In genomic region chr2:106197878-106198277, GRCh38 we compare ENCODE assay signal across 11 cellular contexts. TPM values are rescaled to one million over a fixed set of nuclear protein-coding genes. Genes with fewer than 3 reads are reported as not detected.
DNase-seq lines count a peak whose midpoint lies in the region; ATAC-seq and TF ChIP-seq lines count a peak whose summit lies in the region.
"Had no signal": no experiment of that assay in that cellular context is flagged by ENCODE, and none has a peak within 500 bp of the region (broad histone marks: within the 10 kb centered on the region; RNA-seq: fewer than 3 reads in every experiment).

No MANE protein-coding gene starts in this region.

- DNase-seq in H4 (ENCODE audit: low spot score) = peak; percentile 53
- DNase-seq in amniotic epithelial cell (ENCODE audit: low read depth) = peak; percentile 95
- peak; percentile 39 to 51 for DNase-seq in foreskin keratinocyte
- no peak for DNase-seq in smooth muscle cell (lab: John Stamatoyannopoulos, UW; ENCODE audit: unreplicated experiment)
- DNase-seq in activated CD4-positive, alpha-beta T cell treated with anti-CD3 and anti-CD28 coated beads for 48 hours = no peak
- DNase-seq in NCI-H1417 (lab: John Stamatoyannopoulos, UW) = no peak
- DNase-seq: activated CD4-positive, alpha-beta memory T cell treated with anti-CD3 and anti-CD28 coated beads for 36 hours; NCI-H2227 treated with DMSO at 0.1 percent for 48 hours; nephron progenitor cell had no signal

- no peaks in the 10 kb centered on the region for H3F3A ChIP-seq in smooth muscle cell (ENCODE audit: low read depth)

- no peaks in the 10 kb centered on the region for H3K4me1 ChIP-seq in foreskin keratinocyte
- H3K4me1 ChIP-seq in smooth muscle cell (ENCODE audit: low read depth) = peaks cover 9% of the 10 kb centered on the region

- no peaks in the 10 kb centered on the region for H3K36me3 ChIP-seq in smooth muscle cell (ENCODE audit: low read depth)

- peaks cover 15% of the 10 kb centered on the region for H3K27me3 ChIP-seq in foreskin keratinocyte
- no peaks in the 10 kb centered on the region for H3K27me3 ChIP-seq in smooth muscle cell (ENCODE audit: low read depth)

- H3K9me3 ChIP-seq in smooth muscle cell (replicated peaks; ENCODE audit: low read depth) = no peaks in the 10 kb centered on the region

- TF ChIP-seq CTCF in foreskin keratinocyte (conservative IDR thresholded peaks at IDR 0.05) (no peak), smooth muscle cell (IDR thresholded peaks at IDR 0.05; ENCODE audit: borderline replicate concordance, insufficient read depth, poor library complexity, severe bottlenecking) (no peak)

- peaks cover 3% of the 10 kb centered on the region for H3K79me2 ChIP-seq in smooth muscle cell (ENCODE audit: low read depth)

- ATAC-seq in foreskin keratinocyte (no peak), HG03521 (IDR thresholded peaks at IDR 0.05; ENCODE audit: unreplicated experiment) (no peak), HG03108 (IDR thresholded peaks at IDR 0.05; ENCODE audit: unreplicated experiment) (no peak)

- no peaks in the 10 kb centered on the region for H4K20me1 ChIP-seq in smooth muscle cell (ENCODE audit: low read depth)

- peak overlapping the region; percentile 48 for H3K4me2 ChIP-seq in smooth muscle cell

- H2AFZ ChIP-seq in smooth muscle cell (ENCODE audit: low read depth) = no peak overlapping the region

- H3K9ac ChIP-seq in smooth muscle cell (ENCODE audit: low read depth) = no peak overlapping the region

- H3K27ac ChIP-seq in foreskin keratinocyte (no peak overlapping the region), smooth muscle cell (ENCODE audit: low read depth) (peak overlapping the region; percentile 44)

- H3K4me3 ChIP-seq in smooth muscle cell = no peak overlapping the region

- WGBS in smooth muscle cell (ENCODE audit: low lambda C conversion rate) = 0% methylated on average over 3 of the region's 3 CpGs

RNA-seq across cellular contexts. Expression of gene UXS1, which starts 3.8 kb away (rescaled TPM):
- 31.0 and 49.1 TPM in 2 replicates for total RNA-seq in H4 (2014; rRNA removed; shearing (Covaris generic))
- total RNA-seq in foreskin keratinocyte (30.0 and 31.6 TPM in 2 replicates), smooth muscle cell (20.6 and 22.2 TPM in 2 replicates)
- polyA plus RNA-seq in foreskin keratinocyte (23.3 and 26.1 TPM in 2 replicates), smooth muscle cell (33.5 and 40.1 TPM in 2 replicates)

Comparison
In these comparisons a context has a peak if more than half of its experiments do, and no peak if none do; other contexts are left out.
1. DNase-seq: peak in H4 (single experiment), amniotic epithelial cell (single experiment) and foreskin keratinocyte (2 of 2); none in smooth muscle cell (single experiment), activated CD4-positive, alpha-beta T cell treated with anti-CD3 and anti-CD28 coated beads for 48 hours (single experiment) and NCI-H1417 (0 of 3).